Comparison of ENCODE assay signal across 7 cellular contexts in the genomic region with DNA sequence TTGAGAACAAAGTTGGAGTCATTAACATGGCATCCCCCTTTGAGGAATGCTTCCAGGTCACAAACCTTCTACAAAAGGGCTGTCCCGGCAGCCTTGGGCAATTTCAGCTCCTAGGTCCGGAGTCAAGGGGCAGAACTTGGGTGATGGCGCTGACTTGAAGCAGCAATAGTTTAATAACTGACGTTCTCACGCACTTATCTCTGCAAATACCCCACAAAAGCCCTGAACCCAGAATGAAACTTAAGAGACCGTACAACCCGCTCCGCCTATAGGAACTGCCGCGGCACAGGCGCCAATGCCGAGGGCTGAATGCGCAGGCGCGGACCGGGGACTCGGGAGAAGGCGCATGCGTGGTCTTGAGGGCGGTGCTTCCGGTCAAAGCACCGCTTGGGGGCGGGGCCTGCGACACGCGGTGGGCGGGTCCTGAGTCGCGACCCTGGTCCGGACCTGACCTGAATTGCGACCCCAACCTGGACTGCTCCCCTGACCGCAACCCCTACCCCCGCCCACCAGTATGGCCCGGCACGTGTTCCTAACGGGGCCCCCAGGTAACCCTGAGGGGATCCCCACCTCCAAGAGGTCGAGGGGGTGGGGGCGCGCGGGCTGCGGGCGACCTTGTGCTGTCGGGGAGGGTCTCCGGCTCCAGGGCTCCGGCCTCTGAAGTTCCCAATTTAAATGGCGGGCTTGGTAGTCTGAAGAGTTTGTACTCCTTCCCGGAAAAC. TPM values are rescaled to one million over a fixed set of nuclear protein-coding genes. Genes with fewer than 3 reads are reported as not detected.
DNase-seq lines count a peak whose midpoint lies in the region; ATAC-seq, FAIRE-seq and TF ChIP-seq lines count a peak whose summit lies in the region.

A gene with protein sequence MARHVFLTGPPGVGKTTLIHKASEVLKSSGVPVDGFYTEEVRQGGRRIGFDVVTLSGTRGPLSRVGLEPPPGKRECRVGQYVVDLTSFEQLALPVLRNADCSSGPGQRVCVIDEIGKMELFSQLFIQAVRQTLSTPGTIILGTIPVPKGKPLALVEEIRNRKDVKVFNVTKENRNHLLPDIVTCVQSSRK (plus strand): TSS at position 415 of the 722 bp plus-strand sequence. CDS start 100 bp downstream, at position 515.

- peak within 1 kb of the TSS; percentile 89 for H2AFZ ChIP-seq in astrocyte (ENCODE audit: low read depth, low read length)

- H3K4me1 ChIP-seq in astrocyte (ENCODE audit: insufficient read depth, low read length): peaks cover 23% of the 10 kb centered on the region

- H3K4me3 Mint-ChIP-seq in astrocyte (ENCODE audit: unreplicated experiment): peak within 1 kb of the TSS; percentile 98

- no peaks in the 10 kb centered on the region for H3K36me3 ChIP-seq in astrocyte (ENCODE audit: insufficient read depth, low read length)

- H3K36me3 Mint-ChIP-seq in astrocyte (ENCODE audit: low read depth, unreplicated experiment): no peaks in the 10 kb centered on the region

- no peak for TF ChIP-seq CTCF in astrocyte (IDR thresholded peaks at IDR 0.05; ENCODE audit: insufficient read depth, low read depth, low read length)

- H3K27ac ChIP-seq in astrocyte (ENCODE audit: low read depth, low read length): peak within 1 kb of the TSS; percentile 85

- H3K79me2 ChIP-seq in astrocyte (ENCODE audit: insufficient read depth, low read length): peaks cover 21% of the 10 kb centered on the region

- H3K27ac Mint-ChIP-seq in astrocyte (ENCODE audit: unreplicated experiment): peak within 1 kb of the TSS; percentile 99

- H3K4me1 Mint-ChIP-seq in astrocyte (ENCODE audit: low read depth, unreplicated experiment): peaks cover 36% of the 10 kb centered on the region

- peaks cover 2% of the 10 kb centered on the region for H3K9me3 Mint-ChIP-seq in astrocyte (ENCODE audit: unreplicated experiment)

- H3K4me2 ChIP-seq in astrocyte (ENCODE audit: low read length): peak within 1 kb of the TSS; percentile 84

- H3K9me3 ChIP-seq in astrocyte (ENCODE audit: insufficient read depth, low read depth, low read length): no peaks in the 10 kb centered on the region

- FAIRE-seq in astrocyte (lab: Jason Lieb, UNC): peak; percentile 67

- H3K4me3 ChIP-seq in astrocyte (ENCODE audit: insufficient read depth, low read depth, low read length): peak within 1 kb of the TSS; percentile 84

- H3K9ac ChIP-seq in astrocyte (ENCODE audit: low read length): peak within 1 kb of the TSS; percentile 84

- H3K27me3 ChIP-seq in astrocyte (ENCODE audit: insufficient read depth, low read length): no peaks in the 10 kb centered on the region

- no peaks in the 10 kb centered on the region for H3K27me3 Mint-ChIP-seq in astrocyte (ENCODE audit: low read depth, unreplicated experiment)

- no peaks in the 10 kb centered on the region for H4K20me1 ChIP-seq in astrocyte (ENCODE audit: insufficient read depth, low read length)

- ATAC-seq in GM18502 (IDR thresholded peaks at IDR 0.05; ENCODE audit: poor library complexity, unreplicated experiment) (peak; percentile 86), HG02943 (IDR thresholded peaks at IDR 0.05; ENCODE audit: low read depth, unreplicated experiment) (peak; percentile 82)

- DNase-seq in NCI-H2029 (lab: John Stamatoyannopoulos, UW) (peak; percentile 87), T-helper 22 cell (ENCODE audit: low read depth) (peak; percentile 81), astrocyte (ENCODE audit: low read depth) (peak; percentile 73), hepatic stellate cell (ENCODE audit: low spot score) (peak; percentile 97), renal cortical epithelial cell (ENCODE audit: low read depth) (peak; percentile 79)

RNA-seq across cellular contexts. Expression of the gene that starts here (rescaled TPM):
- total RNA-seq in astrocyte (41.5 and 54.5 TPM in 2 replicates), renal cortical epithelial cell (47.0 and 49.1 TPM in 2 replicates)

Comparison
In these comparisons a context has a peak if more than half of its experiments do, and no peak if none do; other contexts are left out.
1. Peak in every context shown above with its lines: DNase-seq, ATAC-seq, H3K4me3 ChIP-seq and H3K27ac ChIP-seq.